Comparison of ENCODE assay signal across 1 cellular context in genomic region chr7:50495746-50496145, GRCh38.
TF ChIP-seq lines count a peak whose summit lies in the region.

No MANE protein-coding gene starts in this region.

TF ChIP-seq in SK-N-SH, 30 proteins besides CTCF, POLR2A, EP300 and RAD21 (continued from another document):
- TF ChIP-seq, protein P1, sequence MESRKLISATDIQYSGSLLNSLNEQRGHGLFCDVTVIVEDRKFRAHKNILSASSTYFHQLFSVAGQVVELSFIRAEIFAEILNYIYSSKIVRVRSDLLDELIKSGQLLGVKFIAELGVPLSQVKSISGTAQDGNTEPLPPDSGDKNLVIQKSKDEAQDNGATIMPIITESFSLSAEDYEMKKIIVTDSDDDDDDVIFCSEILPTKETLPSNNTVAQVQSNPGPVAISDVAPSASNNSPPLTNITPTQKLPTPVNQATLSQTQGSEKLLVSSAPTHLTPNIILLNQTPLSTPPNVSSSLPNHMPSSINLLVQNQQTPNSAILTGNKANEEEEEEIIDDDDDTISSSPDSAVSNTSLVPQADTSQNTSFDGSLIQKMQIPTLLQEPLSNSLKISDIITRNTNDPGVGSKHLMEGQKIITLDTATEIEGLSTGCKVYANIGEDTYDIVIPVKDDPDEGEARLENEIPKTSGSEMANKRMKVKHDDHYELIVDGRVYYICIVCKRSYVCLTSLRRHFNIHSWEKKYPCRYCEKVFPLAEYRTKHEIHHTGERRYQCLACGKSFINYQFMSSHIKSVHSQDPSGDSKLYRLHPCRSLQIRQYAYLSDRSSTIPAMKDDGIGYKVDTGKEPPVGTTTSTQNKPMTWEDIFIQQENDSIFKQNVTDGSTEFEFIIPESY (IDR thresholded peaks at IDR 0.05; ENCODE audit: borderline replicate concordance, low read depth) = no peak
- TF ChIP-seq RXRA (IDR thresholded peaks at IDR 0.05; ENCODE audit: borderline replicate concordance, low read depth) = no peak
- TF ChIP-seq, protein P2, sequence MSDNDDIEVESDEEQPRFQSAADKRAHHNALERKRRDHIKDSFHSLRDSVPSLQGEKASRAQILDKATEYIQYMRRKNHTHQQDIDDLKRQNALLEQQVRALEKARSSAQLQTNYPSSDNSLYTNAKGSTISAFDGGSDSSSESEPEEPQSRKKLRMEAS (IDR thresholded peaks at IDR 0.05; ENCODE audit: low read depth) = no peak
- no peak for TF ChIP-seq TCF12 (IDR thresholded peaks at IDR 0.05)
- TF ChIP-seq RFX5 (IDR thresholded peaks at IDR 0.05; ENCODE audit: low read length) = no peak
- no peak for TF ChIP-seq RCOR1 (IDR thresholded peaks at IDR 0.05; ENCODE audit: low read length)
- TF ChIP-seq, protein P3, sequence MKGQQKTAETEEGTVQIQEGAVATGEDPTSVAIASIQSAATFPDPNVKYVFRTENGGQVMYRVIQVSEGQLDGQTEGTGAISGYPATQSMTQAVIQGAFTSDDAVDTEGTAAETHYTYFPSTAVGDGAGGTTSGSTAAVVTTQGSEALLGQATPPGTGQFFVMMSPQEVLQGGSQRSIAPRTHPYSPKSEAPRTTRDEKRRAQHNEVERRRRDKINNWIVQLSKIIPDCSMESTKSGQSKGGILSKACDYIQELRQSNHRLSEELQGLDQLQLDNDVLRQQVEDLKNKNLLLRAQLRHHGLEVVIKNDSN (IDR thresholded peaks at IDR 0.05; ENCODE audit: borderline replicate concordance, low read depth) = no peak
- TF ChIP-seq PBX3 (IDR thresholded peaks at IDR 0.05) = no peak
- no peak for TF ChIP-seq CHD2 (IDR thresholded peaks at IDR 0.05; ENCODE audit: low read length, partially characterized antibody)
- no peak for TF ChIP-seq JUND (IDR thresholded peaks at IDR 0.05)
- no peak for TF ChIP-seq GATA2 (CRISPR knock-in tag; IDR thresholded peaks at IDR 0.05)
TF ChIP-seq in SK-N-SH: peak in this region for 0.
